ENCODE assay signal across 2 cellular contexts in the genomic region with DNA sequence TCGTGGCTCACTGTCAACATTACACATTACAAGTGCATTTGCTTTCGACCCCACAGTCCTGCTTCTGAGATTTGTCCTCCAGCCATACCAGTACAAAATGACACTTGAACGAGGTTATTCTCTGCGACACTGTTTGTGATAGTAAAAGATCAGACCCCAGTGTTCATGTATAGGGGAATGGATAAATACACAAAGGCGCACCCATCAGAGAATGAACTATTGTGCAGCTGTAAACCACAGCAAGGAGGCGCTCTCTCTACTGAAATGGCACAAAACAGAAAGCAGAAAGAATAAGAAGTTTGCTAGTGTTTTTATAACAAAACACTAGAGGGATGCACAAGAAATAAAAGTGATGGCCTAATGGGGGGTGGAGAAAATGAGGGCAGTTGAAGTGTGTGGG.
TF ChIP-seq lines count a peak whose summit lies in the region.

No MANE protein-coding gene starts in this region.

TF ChIP-seq in SK-N-SH, 30 proteins besides CTCF, POLR2A, EP300 and RAD21 (continued from another document):
- TF ChIP-seq, protein P1, sequence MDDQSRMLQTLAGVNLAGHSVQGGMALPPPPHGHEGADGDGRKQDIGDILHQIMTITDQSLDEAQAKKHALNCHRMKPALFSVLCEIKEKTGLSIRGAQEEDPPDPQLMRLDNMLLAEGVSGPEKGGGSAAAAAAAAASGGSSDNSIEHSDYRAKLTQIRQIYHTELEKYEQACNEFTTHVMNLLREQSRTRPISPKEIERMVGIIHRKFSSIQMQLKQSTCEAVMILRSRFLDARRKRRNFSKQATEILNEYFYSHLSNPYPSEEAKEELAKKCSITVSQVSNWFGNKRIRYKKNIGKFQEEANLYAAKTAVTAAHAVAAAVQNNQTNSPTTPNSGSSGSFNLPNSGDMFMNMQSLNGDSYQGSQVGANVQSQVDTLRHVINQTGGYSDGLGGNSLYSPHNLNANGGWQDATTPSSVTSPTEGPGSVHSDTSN (IDR thresholded peaks at IDR 0.05) = no peak
- TF ChIP-seq, protein P2, sequence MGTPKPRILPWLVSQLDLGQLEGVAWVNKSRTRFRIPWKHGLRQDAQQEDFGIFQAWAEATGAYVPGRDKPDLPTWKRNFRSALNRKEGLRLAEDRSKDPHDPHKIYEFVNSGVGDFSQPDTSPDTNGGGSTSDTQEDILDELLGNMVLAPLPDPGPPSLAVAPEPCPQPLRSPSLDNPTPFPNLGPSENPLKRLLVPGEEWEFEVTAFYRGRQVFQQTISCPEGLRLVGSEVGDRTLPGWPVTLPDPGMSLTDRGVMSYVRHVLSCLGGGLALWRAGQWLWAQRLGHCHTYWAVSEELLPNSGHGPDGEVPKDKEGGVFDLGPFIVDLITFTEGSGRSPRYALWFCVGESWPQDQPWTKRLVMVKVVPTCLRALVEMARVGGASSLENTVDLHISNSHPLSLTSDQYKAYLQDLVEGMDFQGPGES (IDR thresholded peaks at IDR 0.05; ENCODE audit: low read depth, low read length) = no peak
- no peak for TF ChIP-seq NRF1 (IDR thresholded peaks at IDR 0.05; ENCODE audit: low read depth, low read length)

TF ChIP-seq in SK-N-SH treated with all-trans-retinoic acid at 6 μM for 48 hours, 23 proteins besides CTCF, POLR2A, EP300 and RAD21 (continued from another document):
- TF ChIP-seq ZNF8 (CRISPR knock-in tag; IDR thresholded peaks at IDR 0.05) (no peak), ZC3H10 (CRISPR knock-in tag; IDR thresholded peaks at IDR 0.05) (no peak), CSDC2 (CRISPR knock-in tag; IDR thresholded peaks at IDR 0.05) (no peak), TCF4 (CRISPR knock-in tag; IDR thresholded peaks at IDR 0.05; ENCODE audit: borderline replicate concordance) (no peak), SNAI2 (CRISPR knock-in tag; IDR thresholded peaks at IDR 0.05) (no peak), RARB (CRISPR knock-in tag; IDR thresholded peaks at IDR 0.05) (no peak), ISL1 (CRISPR knock-in tag; IDR thresholded peaks at IDR 0.05) (no peak), TOX (CRISPR knock-in tag; IDR thresholded peaks at IDR 0.05; ENCODE audit: borderline replicate concordance) (no peak), ZNF70 (CRISPR knock-in tag; IDR thresholded peaks at IDR 0.05) (no peak), GLIS3 (CRISPR knock-in tag; IDR thresholded peaks at IDR 0.05) (no peak), ZNF565 (CRISPR knock-in tag; conservative IDR thresholded peaks at IDR 0.05; ENCODE audit: low read depth) (no peak), ZFP3 (CRISPR knock-in tag; IDR thresholded peaks at IDR 0.05) (no peak), ZFP30 (CRISPR knock-in tag; IDR thresholded peaks at IDR 0.05) (no peak)
- TF ChIP-seq, protein P3, sequence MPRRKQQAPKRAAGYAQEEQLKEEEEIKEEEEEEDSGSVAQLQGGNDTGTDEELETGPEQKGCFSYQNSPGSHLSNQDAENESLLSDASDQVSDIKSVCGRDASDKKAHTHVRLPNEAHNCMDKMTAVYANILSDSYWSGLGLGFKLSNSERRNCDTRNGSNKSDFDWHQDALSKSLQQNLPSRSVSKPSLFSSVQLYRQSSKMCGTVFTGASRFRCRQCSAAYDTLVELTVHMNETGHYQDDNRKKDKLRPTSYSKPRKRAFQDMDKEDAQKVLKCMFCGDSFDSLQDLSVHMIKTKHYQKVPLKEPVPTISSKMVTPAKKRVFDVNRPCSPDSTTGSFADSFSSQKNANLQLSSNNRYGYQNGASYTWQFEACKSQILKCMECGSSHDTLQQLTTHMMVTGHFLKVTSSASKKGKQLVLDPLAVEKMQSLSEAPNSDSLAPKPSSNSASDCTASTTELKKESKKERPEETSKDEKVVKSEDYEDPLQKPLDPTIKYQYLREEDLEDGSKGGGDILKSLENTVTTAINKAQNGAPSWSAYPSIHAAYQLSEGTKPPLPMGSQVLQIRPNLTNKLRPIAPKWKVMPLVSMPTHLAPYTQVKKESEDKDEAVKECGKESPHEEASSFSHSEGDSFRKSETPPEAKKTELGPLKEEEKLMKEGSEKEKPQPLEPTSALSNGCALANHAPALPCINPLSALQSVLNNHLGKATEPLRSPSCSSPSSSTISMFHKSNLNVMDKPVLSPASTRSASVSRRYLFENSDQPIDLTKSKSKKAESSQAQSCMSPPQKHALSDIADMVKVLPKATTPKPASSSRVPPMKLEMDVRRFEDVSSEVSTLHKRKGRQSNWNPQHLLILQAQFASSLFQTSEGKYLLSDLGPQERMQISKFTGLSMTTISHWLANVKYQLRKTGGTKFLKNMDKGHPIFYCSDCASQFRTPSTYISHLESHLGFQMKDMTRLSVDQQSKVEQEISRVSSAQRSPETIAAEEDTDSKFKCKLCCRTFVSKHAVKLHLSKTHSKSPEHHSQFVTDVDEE (CRISPR knock-in tag; IDR thresholded peaks at IDR 0.05) = no peak
- TF ChIP-seq, protein P4, sequence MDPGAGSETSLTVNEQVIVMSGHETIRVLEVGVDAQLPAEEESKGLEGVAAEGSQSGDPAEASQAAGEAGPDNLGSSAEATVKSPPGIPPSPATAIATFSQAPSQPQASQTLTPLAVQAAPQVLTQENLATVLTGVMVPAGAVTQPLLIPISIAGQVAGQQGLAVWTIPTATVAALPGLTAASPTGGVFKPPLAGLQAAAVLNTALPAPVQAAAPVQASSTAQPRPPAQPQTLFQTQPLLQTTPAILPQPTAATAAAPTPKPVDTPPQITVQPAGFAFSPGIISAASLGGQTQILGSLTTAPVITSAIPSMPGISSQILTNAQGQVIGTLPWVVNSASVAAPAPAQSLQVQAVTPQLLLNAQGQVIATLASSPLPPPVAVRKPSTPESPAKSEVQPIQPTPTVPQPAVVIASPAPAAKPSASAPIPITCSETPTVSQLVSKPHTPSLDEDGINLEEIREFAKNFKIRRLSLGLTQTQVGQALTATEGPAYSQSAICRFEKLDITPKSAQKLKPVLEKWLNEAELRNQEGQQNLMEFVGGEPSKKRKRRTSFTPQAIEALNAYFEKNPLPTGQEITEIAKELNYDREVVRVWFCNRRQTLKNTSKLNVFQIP (CRISPR knock-in tag; IDR thresholded peaks at IDR 0.05; ENCODE audit: borderline replicate concordance, low read depth) = no peak
- TF ChIP-seq, protein P5, sequence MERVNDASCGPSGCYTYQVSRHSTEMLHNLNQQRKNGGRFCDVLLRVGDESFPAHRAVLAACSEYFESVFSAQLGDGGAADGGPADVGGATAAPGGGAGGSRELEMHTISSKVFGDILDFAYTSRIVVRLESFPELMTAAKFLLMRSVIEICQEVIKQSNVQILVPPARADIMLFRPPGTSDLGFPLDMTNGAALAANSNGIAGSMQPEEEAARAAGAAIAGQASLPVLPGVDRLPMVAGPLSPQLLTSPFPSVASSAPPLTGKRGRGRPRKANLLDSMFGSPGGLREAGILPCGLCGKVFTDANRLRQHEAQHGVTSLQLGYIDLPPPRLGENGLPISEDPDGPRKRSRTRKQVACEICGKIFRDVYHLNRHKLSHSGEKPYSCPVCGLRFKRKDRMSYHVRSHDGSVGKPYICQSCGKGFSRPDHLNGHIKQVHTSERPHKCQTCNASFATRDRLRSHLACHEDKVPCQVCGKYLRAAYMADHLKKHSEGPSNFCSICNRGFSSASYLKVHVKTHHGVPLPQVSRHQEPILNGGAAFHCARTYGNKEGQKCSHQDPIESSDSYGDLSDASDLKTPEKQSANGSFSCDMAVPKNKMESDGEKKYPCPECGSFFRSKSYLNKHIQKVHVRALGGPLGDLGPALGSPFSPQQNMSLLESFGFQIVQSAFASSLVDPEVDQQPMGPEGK (CRISPR knock-in tag; IDR thresholded peaks at IDR 0.05; ENCODE audit: borderline replicate concordance) = no peak
